Comparison of ENCODE assay signal across 28 cellular contexts in genomic region chr22:27752141-27752540, GRCh38. TPM values are rescaled to one million over a fixed set of nuclear protein-coding genes. Genes with fewer than 3 reads are reported as not detected.
DNase-seq lines count a peak whose midpoint lies in the region; ATAC-seq and TF ChIP-seq lines count a peak whose summit lies in the region.
"Had no signal": no experiment of that assay in that cellular context is flagged by ENCODE, and none has a peak within 500 bp of the region (broad histone marks: within the 10 kb centered on the region; RNA-seq: fewer than 3 reads in every experiment).

No MANE protein-coding gene starts in this region.

- H3K27ac Mint-ChIP-seq in brain, result peak overlapping the region in 3 of 5 experiments; percentile 62 to 81 (median 76)
- H3K27ac Mint-ChIP-seq: activated naive CD8-positive, alpha-beta T cell treated with anti-CD3 and anti-CD28 coated beads for 36 hours; B cell; CD8-positive, alpha-beta T cell; endodermal cell; IgD-negative memory B cell; mesothelial cell of epicardium had no signal

- POLR2A ChIA-PET in OCI-LY7 (lab: Charles Lee), result no interaction called here

- TF ChIP-seq POLR2A in gastroesophageal sphincter (IDR thresholded peaks at IDR 0.05), result no peak
- TF ChIP-seq POLR2A in spleen (IDR thresholded peaks at IDR 0.05), result no peak

- H3K79me2 ChIP-seq in GM23248 (ENCODE audit: insufficient read depth) (0 out of 2 replicates have a peak, but pooled peaks cover 17% of the 10 kb centered on the region), OCI-LY7 (ENCODE audit: insufficient read depth, low read depth, low read length) (no peaks in the 10 kb centered on the region)

- peaks cover 75% of the 10 kb centered on the region for H3K4me1 Mint-ChIP-seq in brain
- H3K4me1 Mint-ChIP-seq: activated naive CD8-positive, alpha-beta T cell treated with anti-CD3 and anti-CD28 coated beads for 36 hours; B cell had no signal

- H3K36me3 Mint-ChIP-seq in brain, result peaks cover 33% of the 10 kb centered on the region
- H3K36me3 Mint-ChIP-seq: activated naive CD8-positive, alpha-beta T cell treated with anti-CD3 and anti-CD28 coated beads for 36 hours; CD8-positive, alpha-beta T cell; IgD-negative memory B cell had no signal

- H3K27me3 Mint-ChIP-seq in brain, result no peaks in the 10 kb centered on the region

- in situ Hi-C loops in GM23248 (cut with MboI) (no loop called here), brain microvascular endothelial cell (cut with HindIII; ENCODE audit: low pct_ligation_motif_present, low sequenced_read_pairs) (no loop called here)

- CTCF ChIA-PET in OCI-LY7 (lab: Charles Lee; ENCODE audit: unreplicated experiment), result no interaction called here

- peak overlapping the region; percentile 26; the same call in 1 of the 2 replicates for H3K9ac ChIP-seq in GM23248

- H3K9me3 ChIP-seq in GM23248 (ENCODE audit: low read depth), result no peaks in the 10 kb centered on the region
- H3K9me3 ChIP-seq in gastroesophageal sphincter, result no peaks in the 10 kb centered on the region
- H3K9me3 ChIP-seq in spleen, result no peaks in the 10 kb centered on the region
- H3K9me3 ChIP-seq in OCI-LY7 (ENCODE audit: low read length), result no peaks in the 10 kb centered on the region
- H3K9me3 ChIP-seq: left lung, psoas muscle, upper lobe of right lung had no signal

- no peak overlapping the region for H2AFZ ChIP-seq in GM23248
- H2AFZ ChIP-seq in OCI-LY7 (ENCODE audit: low read length), result no peak overlapping the region

- DNase-seq in GM23248, result no peak
- DNase-seq in spleen, result peak; percentile 31
- no peak for DNase-seq in OCI-LY7 (ENCODE audit: low spot score)
- no peak for DNase-seq in activated naive CD4-positive, alpha-beta T cell (lab: John Stamatoyannopoulos, UW)
- DNase-seq in brain microvascular endothelial cell, result no peak
- DNase-seq: activated CD4-positive, alpha-beta T cell treated with anti-CD3 and anti-CD28 coated beads for 4 hours; activated effector memory CD4-positive, alpha-beta T cell treated with Interleukin-2 at 50 U/mL for 16 hours; activated naive CD8-positive, alpha-beta T cell treated with anti-CD3 and anti-CD28 coated beads for 36 hours; activated T-cell treated with anti-CD3 and anti-CD28 coated beads for 4 hours; CD8-positive, alpha-beta T cell; central memory CD4-positive, alpha-beta T cell; dermis blood vessel endothelial cell; endodermal cell; NCI-H146; NCI-H446; NCI-H748 treated with DMSO at 0.1 percent for 48 hours; stimulated activated CD4-positive, alpha-beta T cell treated with anti-CD3 and anti-CD28 coated beads, Interleukin-15, amount 100 ng/mL, for 24 hours; stimulated activated CD4-positive, alpha-beta T cell treated with anti-CD3 and anti-CD28 coated beads, Interleukin-4, amount 100 ng/mL, for 4 hours had no signal

- H3K27ac ChIP-seq in GM23248 (peak overlapping the region; percentile 77), gastroesophageal sphincter (peak overlapping the region; percentile 2 to 86 (median 80)), spleen (no peak overlapping the region), OCI-LY7 (ENCODE audit: low read depth, low read length, poor library complexity, severe bottlenecking) (no peak overlapping the region), brain microvascular endothelial cell (no peak overlapping the region)
- H3K27ac ChIP-seq: left lung, upper lobe of right lung, WERI-Rb-1 had no signal

- peaks cover 65% of the 10 kb centered on the region for H3F3A ChIP-seq in GM23248 (ENCODE audit: insufficient read depth)

- H4K20me1 ChIP-seq in GM23248 (ENCODE audit: insufficient read depth), result no peaks in the 10 kb centered on the region
- H4K20me1 ChIP-seq in OCI-LY7 (ENCODE audit: insufficient read depth, low read length), result no peaks in the 10 kb centered on the region

- H3K4me3 Mint-ChIP-seq in brain, result no peak overlapping the region
- H3K4me3 Mint-ChIP-seq: activated naive CD8-positive, alpha-beta T cell treated with anti-CD3 and anti-CD28 coated beads for 36 hours; B cell; CD8-positive, alpha-beta T cell; endodermal cell; IgD-negative memory B cell; mesothelial cell of epicardium had no signal

- peak overlapping the region; percentile 23 for H3K4me2 ChIP-seq in GM23248 (ENCODE audit: unreplicated experiment)
- no peak overlapping the region for H3K4me2 ChIP-seq in OCI-LY7 (ENCODE audit: low read length)

- no peak for TF ChIP-seq EP300 in gastroesophageal sphincter (IDR thresholded peaks at IDR 0.05)

- intact Hi-C loops in spleen (cut with DNase I; ENCODE audit: low total_unique reads), result no loop called here
- intact Hi-C loops in OCI-LY7 (cut with micrococcal nuclease; ENCODE audit: unreplicated experiment), result no loop called here

- 70 to 71% methylated on average over 5 of the region's 5 CpGs for WGBS in GM23248 (ENCODE audit: low coverage in 1 of 2, low lambda C conversion rate in 2 of 2, missing lambda C conversion rate in 2 of 2), 2 experiments
- WGBS in gastroesophageal sphincter (ENCODE audit: low coverage in 1 of 2), 2 donors, result 20 to 80% methylated on average over 1 of the region's 5 CpGs
- 86 to 95% (median 92%) methylated on average over 5 of the region's 5 CpGs for WGBS in spleen, 5 donors

- no TSS peak for BruUV-seq in OCI-LY7 (replicated peaks; lab: Mats Ljungman, UMichigan)

- H3K9me3 Mint-ChIP-seq in brain, result no peaks in the 10 kb centered on the region
- H3K9me3 Mint-ChIP-seq: activated naive CD8-positive, alpha-beta T cell treated with anti-CD3 and anti-CD28 coated beads for 36 hours; CD8-positive, alpha-beta T cell; endodermal cell; IgD-negative memory B cell; mesothelial cell of epicardium had no signal

- H3K4me1 ChIP-seq in GM23248 (ENCODE audit: insufficient read depth) (peaks cover 76% of the 10 kb centered on the region), gastroesophageal sphincter (peaks cover 0 to 93% (median 44%) of the 10 kb centered on the region in 3 donors), spleen (peaks cover 0 to 9% (median 0%) of the 10 kb centered on the region in 6 donors), OCI-LY7 (ENCODE audit: insufficient read depth, low read length, poor library complexity, severe bottlenecking) (no peaks in the 10 kb centered on the region)

- H3K27me3 ChIP-seq in GM23248 (replicated peaks; ENCODE audit: insufficient read depth) (no peaks in the 10 kb centered on the region), gastroesophageal sphincter (no peaks in the 10 kb centered on the region), spleen (replicated peaks in 1 of 7) (peaks cover 0 to 17% (median 0%) of the 10 kb centered on the region in 7 donors), brain microvascular endothelial cell (replicated peaks) (no peaks in the 10 kb centered on the region)
- H3K27me3 ChIP-seq: upper lobe of right lung had no signal

- no peak for ATAC-seq in gastroesophageal sphincter
- ATAC-seq: CD8-positive, alpha-beta T cell; left lung; Panc1; upper lobe of right lung had no signal

- TF ChIP-seq CTCF in brain (conservative IDR thresholded peaks at IDR 0.05) (no peak), gastroesophageal sphincter (IDR thresholded peaks at IDR 0.05) (no peak), spleen (IDR thresholded peaks at IDR 0.05 in 8 of 11, conservative IDR thresholded peaks at IDR 0.05 in 3 of 11) (no peak), OCI-LY7 (conservative IDR thresholded peaks at IDR 0.05; ENCODE audit: low read length) (no peak), brain microvascular endothelial cell (IDR thresholded peaks at IDR 0.05; ENCODE audit: low read depth, low read length, missing control alignments) (no peak)

- no peaks in the 10 kb centered on the region for H3K9me2 ChIP-seq in GM23248 (ENCODE audit: insufficient read depth)
- no peaks in the 10 kb centered on the region for H3K9me2 ChIP-seq in OCI-LY7 (ENCODE audit: insufficient read depth, low read length)

- H3K36me3 ChIP-seq in GM23248 (ENCODE audit: low read depth) (no peaks in the 10 kb centered on the region), gastroesophageal sphincter (no peaks in the 10 kb centered on the region), spleen (no peaks in the 10 kb centered on the region), OCI-LY7 (ENCODE audit: insufficient read depth, low read length) (no peaks in the 10 kb centered on the region), brain microvascular endothelial cell (replicated peaks) (peaks cover 4% of the 10 kb centered on the region)
- H3K36me3 ChIP-seq: left lung, upper lobe of right lung, WERI-Rb-1 had no signal

- H3K4me3 ChIP-seq in GM23248 (no peak overlapping the region), gastroesophageal sphincter (no peak overlapping the region), spleen (no peak overlapping the region), OCI-LY7 (ENCODE audit: low read depth, low read length, poor library complexity, severe bottlenecking) (no peak overlapping the region), brain microvascular endothelial cell (ENCODE audit: low read depth, low read length) (no peak overlapping the region)
- H3K4me3 ChIP-seq: left lung, psoas muscle, upper lobe of right lung had no signal

RNA-seq across cellular contexts. Expression of gene MN1, which starts 49.4 kb away (rescaled TPM):
- total RNA-seq in GM23248 (2014; rRNA removed; shearing (Covaris generic)), result 24.8 and 25.9 TPM in 2 replicates
- polyA plus RNA-seq in GM23248 (2016; fragmentation: Nextera tagmentation; extraction: Ambion mirVana), result 4.2 and 4.4 TPM in 2 replicates
- polyA plus RNA-seq in brain (ENCODE audit: insufficient read depth, low read depth, low replicate concordance), result 1.7 TPM
- total RNA-seq in gastroesophageal sphincter, result 10 to 100 TPM; 13.4 to 52.8 (median 28.5) TPM
- 1 to 10 TPM in 1 of 7 donors, under 1 TPM in 6; 0.54 to 1.5 (median 0.76) TPM for total RNA-seq in spleen
- polyA plus RNA-seq in spleen, result under 1 TPM; 0.15 to 0.51 (median 0.33) TPM
- total RNA-seq in OCI-LY7 (2014; rRNA removed; shearing (Covaris generic)), result 0.47 TPM in 1 of 2 replicates, not detected in the other
- total RNA-seq in OCI-LY7 (2022), result not detected in 2 replicates
- polyA plus RNA-seq: IgD-negative memory B cell had no signal

Comparison
In these comparisons a context has a peak if more than half of its experiments do, and no peak if none do; other contexts are left out.
1. H3K27ac ChIP-seq: peak in GM23248 (single experiment) and gastroesophageal sphincter (4 of 4); none in spleen (0 of 8), OCI-LY7 (single experiment) and brain microvascular endothelial cell (single experiment).
2. RNA of gene MN1, which starts 49.4 kb away (total RNA-seq): 13.4 to 52.8 TPM in gastroesophageal sphincter and 24.8 to 25.9 TPM in GM23248; 0.54 to 1.5 TPM in spleen and 0.47 TPM in OCI-LY7; every median in the first group is over 4 times any median in the second.